ENCODE assay signal across 13 cellular contexts in the genomic region with DNA sequence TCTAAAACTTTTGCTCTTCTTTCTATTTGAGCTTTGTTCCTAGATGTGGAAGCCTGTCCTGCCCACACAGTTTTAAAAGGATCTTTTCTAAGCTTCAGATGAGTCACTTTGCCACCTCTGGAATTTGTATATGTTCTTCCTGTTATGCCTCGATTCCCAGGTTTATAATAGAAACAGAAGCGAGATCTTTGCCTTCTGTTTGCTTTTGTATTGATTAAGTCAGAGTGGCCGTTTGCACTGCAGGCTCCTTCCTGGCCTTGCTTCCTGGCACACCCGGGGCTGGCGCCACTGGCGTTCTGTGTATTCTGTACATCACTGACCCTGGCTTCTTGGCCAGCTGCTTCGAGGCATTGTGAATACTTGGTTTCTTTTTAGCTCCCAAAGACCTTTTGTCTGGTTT.
DNase-seq lines count a peak whose midpoint lies in the region; ATAC-seq lines count a peak whose summit lies in the region.
"Had no signal": no experiment of that assay in that cellular context is flagged by ENCODE, and none has a peak within 500 bp of the region (broad histone marks: within the 10 kb centered on the region; RNA-seq: fewer than 3 reads in every experiment).

No MANE protein-coding gene starts in this region.

- peak overlapping the region; percentile 96 for H3K4me2 ChIP-seq in BLaER1

- H4K20me1 ChIP-seq in BLaER1 = peaks cover 99% of the 10 kb centered on the region

- peak overlapping the region; percentile 99 for H3K27ac ChIP-seq in BLaER1
- H3K27ac ChIP-seq in muscle layer of colon (ENCODE audit: low read depth, low read length) = peak overlapping the region; percentile 21
- H3K27ac ChIP-seq: cardiac muscle cell had no signal

- intact Hi-C loops in cardiac septum (cut with DNase I) = no loop called here

- ATAC-seq in HG03460 (IDR thresholded peaks at IDR 0.05; ENCODE audit: unreplicated experiment) (no peak), HG02970 (IDR thresholded peaks at IDR 0.05; ENCODE audit: low FRiP score, unreplicated experiment) (no peak)
- ATAC-seq: activated T-cell treated with anti-CD3 and anti-CD28 coated beads, Interleukin-2, amount 50 U/mL, for 72 hours had no signal

- H3K36me3 ChIP-seq in BLaER1 (peaks cover 81% of the 10 kb centered on the region), muscle layer of colon (ENCODE audit: insufficient read depth, low read length) (peaks cover 24% of the 10 kb centered on the region)
- H3K36me3 ChIP-seq: cardiac muscle cell had no signal

- H3K4me1 ChIP-seq in BLaER1 (peaks cover 100% of the 10 kb centered on the region), muscle layer of colon (ENCODE audit: insufficient read depth, low read length) (peaks cover 71% of the 10 kb centered on the region)

- DNase-seq in NCI-H69 (lab: John Stamatoyannopoulos, UW) (peak; percentile 75), dermis blood vessel endothelial cell (peak; percentile 65), NCI-H1930 (lab: John Stamatoyannopoulos, UW) (no peak), cardiac septum (ENCODE audit: low spot score) (no peak)
- DNase-seq: activated CD4-positive, alpha-beta T cell treated with anti-CD3 and anti-CD28 coated beads for 4 hours; activated T-cell treated with anti-CD3 and anti-CD28 coated beads, Interleukin-2, amount 50 U/mL, for 72 hours; NCI-H748 treated with DMSO at 0.1 percent for 48 hours; nephron progenitor cell had no signal

- H3K9me3 ChIP-seq in BLaER1 (no peaks in the 10 kb centered on the region), muscle layer of colon (ENCODE audit: low read length) (no peaks in the 10 kb centered on the region)

- H3K27me3 ChIP-seq in BLaER1 (no peaks in the 10 kb centered on the region), muscle layer of colon (ENCODE audit: control insufficient read depth in 1 of 2, insufficient read depth in 2 of 2, low read length in 2 of 2) (no peaks in the 10 kb centered on the region)
- H3K27me3 ChIP-seq: cardiac muscle cell had no signal

- H3K4me3 ChIP-seq in BLaER1 (peak overlapping the region; percentile 92), muscle layer of colon (ENCODE audit: low read depth in 1 of 2, low read length in 2 of 2) (no peak overlapping the region)
- H3K4me3 ChIP-seq: cardiac muscle cell had no signal

- H3K9ac ChIP-seq in BLaER1 (peak overlapping the region; percentile 99), muscle layer of colon (ENCODE audit: low read length) (no peak overlapping the region)

Comparison
In these comparisons a context has a peak if more than half of its experiments do, and no peak if none do; other contexts are left out.
1. DNase-seq: peak in NCI-H69 (single experiment) and dermis blood vessel endothelial cell (single experiment); none in NCI-H1930 (0 of 2) and cardiac septum (single experiment).